ENCODE assay signal across 9 cellular contexts in genomic region chr10:127980898-127981297, GRCh38.
"Had no signal": no experiment of that assay in that cellular context is flagged by ENCODE, and none has a peak within 500 bp of the region (broad histone marks: within the 10 kb centered on the region; RNA-seq: fewer than 3 reads in every experiment).

No MANE protein-coding gene starts in this region.

- H3K4me3 Mint-ChIP-seq: GM23338, H9, HFFc6, IgD-negative memory B cell had no signal

- H3K4me2 ChIP-seq: GM23338 had no signal

- ATAC-seq: GM23338, HepG2 had no signal

- H3K4me3 ChIP-seq: GM23338 had no signal

- H3K4me1 Mint-ChIP-seq: IgD-negative memory B cell had no signal

- H2AFZ ChIP-seq: GM23338 had no signal

- H3K27ac ChIP-seq: HL-60 had no signal

- FAIRE-seq: H1, H54, HepG2 had no signal

- H3K36me3 Mint-ChIP-seq: IgD-negative memory B cell had no signal

- H3K27ac Mint-ChIP-seq: GM23338, H9, HFFc6, IgD-negative memory B cell had no signal

- DNase-seq: H9, HCEC 1CT, HFFc6 had no signal
